In genomic region chr20:10565922-10566897, GRCh38 we compare ENCODE assay signal across 1 cellular context.
TF ChIP-seq lines count a peak whose summit lies in the region.

No MANE protein-coding gene starts in this region.

TF ChIP-seq in SK-N-SH treated with all-trans-retinoic acid at 6 μM for 48 hours, 23 proteins besides CTCF, POLR2A, EP300 and RAD21 (continued from another document):
- TF ChIP-seq, protein P1, sequence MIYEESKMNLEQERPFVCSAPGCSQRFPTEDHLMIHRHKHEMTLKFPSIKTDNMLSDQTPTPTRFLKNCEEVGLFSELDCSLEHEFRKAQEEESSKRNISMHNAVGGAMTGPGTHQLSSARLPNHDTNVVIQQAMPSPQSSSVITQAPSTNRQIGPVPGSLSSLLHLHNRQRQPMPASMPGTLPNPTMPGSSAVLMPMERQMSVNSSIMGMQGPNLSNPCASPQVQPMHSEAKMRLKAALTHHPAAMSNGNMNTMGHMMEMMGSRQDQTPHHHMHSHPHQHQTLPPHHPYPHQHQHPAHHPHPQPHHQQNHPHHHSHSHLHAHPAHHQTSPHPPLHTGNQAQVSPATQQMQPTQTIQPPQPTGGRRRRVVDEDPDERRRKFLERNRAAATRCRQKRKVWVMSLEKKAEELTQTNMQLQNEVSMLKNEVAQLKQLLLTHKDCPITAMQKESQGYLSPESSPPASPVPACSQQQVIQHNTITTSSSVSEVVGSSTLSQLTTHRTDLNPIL (CRISPR knock-in tag; IDR thresholded peaks at IDR 0.05; ENCODE audit: low read depth), result no peak
- TF ChIP-seq SNAI2 (CRISPR knock-in tag; IDR thresholded peaks at IDR 0.05), result no peak
- no peak for TF ChIP-seq ZNF565 (CRISPR knock-in tag; conservative IDR thresholded peaks at IDR 0.05; ENCODE audit: low read depth)
- TF ChIP-seq RARB (CRISPR knock-in tag; IDR thresholded peaks at IDR 0.05), result no peak
- TF ChIP-seq ZFP30 (CRISPR knock-in tag; IDR thresholded peaks at IDR 0.05), result no peak
- TF ChIP-seq BACH2 (CRISPR knock-in tag; IDR thresholded peaks at IDR 0.05; ENCODE audit: borderline replicate concordance), result no peak
- TF ChIP-seq, protein P2, sequence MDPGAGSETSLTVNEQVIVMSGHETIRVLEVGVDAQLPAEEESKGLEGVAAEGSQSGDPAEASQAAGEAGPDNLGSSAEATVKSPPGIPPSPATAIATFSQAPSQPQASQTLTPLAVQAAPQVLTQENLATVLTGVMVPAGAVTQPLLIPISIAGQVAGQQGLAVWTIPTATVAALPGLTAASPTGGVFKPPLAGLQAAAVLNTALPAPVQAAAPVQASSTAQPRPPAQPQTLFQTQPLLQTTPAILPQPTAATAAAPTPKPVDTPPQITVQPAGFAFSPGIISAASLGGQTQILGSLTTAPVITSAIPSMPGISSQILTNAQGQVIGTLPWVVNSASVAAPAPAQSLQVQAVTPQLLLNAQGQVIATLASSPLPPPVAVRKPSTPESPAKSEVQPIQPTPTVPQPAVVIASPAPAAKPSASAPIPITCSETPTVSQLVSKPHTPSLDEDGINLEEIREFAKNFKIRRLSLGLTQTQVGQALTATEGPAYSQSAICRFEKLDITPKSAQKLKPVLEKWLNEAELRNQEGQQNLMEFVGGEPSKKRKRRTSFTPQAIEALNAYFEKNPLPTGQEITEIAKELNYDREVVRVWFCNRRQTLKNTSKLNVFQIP (CRISPR knock-in tag; IDR thresholded peaks at IDR 0.05; ENCODE audit: borderline replicate concordance, low read depth), result no peak
- no peak for TF ChIP-seq TCF4 (CRISPR knock-in tag; IDR thresholded peaks at IDR 0.05; ENCODE audit: borderline replicate concordance)
